ENCODE assay signal across 1 cellular context in the genomic region with DNA sequence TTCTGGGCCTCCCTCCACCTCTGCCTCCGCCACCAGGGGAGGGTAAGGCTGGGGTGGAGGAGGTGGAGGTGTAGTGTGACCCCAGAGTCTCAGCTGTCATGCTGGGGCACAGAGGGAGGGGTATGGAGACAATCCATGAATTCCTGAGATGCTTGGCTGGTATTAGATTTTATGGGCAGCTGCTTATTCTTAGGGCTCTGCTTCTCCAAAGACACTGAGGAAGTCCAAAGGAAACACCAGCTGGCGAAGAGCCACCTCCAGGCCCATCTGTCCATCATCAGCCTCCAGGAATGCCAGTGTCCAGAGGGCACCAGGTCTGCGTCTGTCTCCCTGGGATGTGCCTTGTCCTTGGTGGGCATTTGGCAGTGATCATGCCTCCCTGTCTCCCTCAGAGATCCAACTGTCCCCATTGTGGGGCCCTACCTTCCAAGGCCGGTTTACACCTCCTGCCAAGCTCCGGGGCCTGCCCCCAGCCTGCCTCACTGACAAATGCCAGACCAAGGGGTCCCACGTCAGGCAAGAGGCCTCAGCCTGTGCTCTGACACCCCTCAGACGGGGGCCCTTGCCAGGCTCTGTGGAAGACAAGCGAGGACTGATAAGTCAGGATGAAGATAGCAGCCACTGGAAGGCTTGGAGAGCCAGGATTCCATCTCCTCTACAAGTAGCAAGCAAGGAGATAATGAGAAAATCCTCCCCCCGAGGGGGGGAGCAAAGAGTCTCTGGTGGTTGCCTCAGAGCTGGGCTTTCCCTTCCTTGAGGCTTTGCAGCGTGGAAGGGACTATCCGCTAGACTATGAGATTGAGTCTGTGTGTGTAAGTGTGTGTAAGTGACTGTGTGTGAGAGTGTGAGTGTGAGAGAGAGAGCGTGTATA.
A peak's percentile ranks its signal among the peaks of the same experiment; 100 is the strongest.
TF ChIP-seq lines count a peak whose summit lies in the region.

No MANE protein-coding gene starts in this region.

TF ChIP-seq in GM12878, 131 proteins besides CTCF, POLR2A, EP300 and RAD21:
- TF ChIP-seq STAT3 (IDR thresholded peaks at IDR 0.05; ENCODE audit: low read depth, low read length), result no peak
- no peak for TF ChIP-seq PBX3 (IDR thresholded peaks at IDR 0.05; ENCODE audit: insufficient replicate concordance, low read depth, low read length)
- no peak for TF ChIP-seq ETV6 (conservative IDR thresholded peaks at IDR 0.05 in 1 of 2, IDR thresholded peaks at IDR 0.05 in 1 of 2; ENCODE audit: borderline replicate concordance in 1 of 2, low read depth in 1 of 2)
- TF ChIP-seq, protein P1, sequence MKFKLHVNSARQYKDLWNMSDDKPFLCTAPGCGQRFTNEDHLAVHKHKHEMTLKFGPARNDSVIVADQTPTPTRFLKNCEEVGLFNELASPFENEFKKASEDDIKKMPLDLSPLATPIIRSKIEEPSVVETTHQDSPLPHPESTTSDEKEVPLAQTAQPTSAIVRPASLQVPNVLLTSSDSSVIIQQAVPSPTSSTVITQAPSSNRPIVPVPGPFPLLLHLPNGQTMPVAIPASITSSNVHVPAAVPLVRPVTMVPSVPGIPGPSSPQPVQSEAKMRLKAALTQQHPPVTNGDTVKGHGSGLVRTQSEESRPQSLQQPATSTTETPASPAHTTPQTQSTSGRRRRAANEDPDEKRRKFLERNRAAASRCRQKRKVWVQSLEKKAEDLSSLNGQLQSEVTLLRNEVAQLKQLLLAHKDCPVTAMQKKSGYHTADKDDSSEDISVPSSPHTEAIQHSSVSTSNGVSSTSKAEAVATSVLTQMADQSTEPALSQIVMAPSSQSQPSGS (IDR thresholded peaks at IDR 0.05; ENCODE audit: low read length), result no peak
- TF ChIP-seq MEF2B (IDR thresholded peaks at IDR 0.05; ENCODE audit: partially characterized antibody, poor library complexity, severe bottlenecking), result peak; percentile 48
- TF ChIP-seq NBN (IDR thresholded peaks at IDR 0.05), result peak; percentile 86
- no peak for TF ChIP-seq SMARCA5 (IDR thresholded peaks at IDR 0.05)
- TF ChIP-seq BRCA1 (IDR thresholded peaks at IDR 0.05; ENCODE audit: low read depth, low read length), result no peak
- no peak for TF ChIP-seq TAF1 (IDR thresholded peaks at IDR 0.05; ENCODE audit: borderline replicate concordance, low read depth, low read length)
- no peak for TF ChIP-seq MYC (IDR thresholded peaks at IDR 0.05; ENCODE audit: insufficient read depth, insufficient read length, insufficient replicate concordance, low read length, severe bottlenecking)
- no peak for TF ChIP-seq IRF3 (IDR thresholded peaks at IDR 0.05)
- TF ChIP-seq, protein P2, sequence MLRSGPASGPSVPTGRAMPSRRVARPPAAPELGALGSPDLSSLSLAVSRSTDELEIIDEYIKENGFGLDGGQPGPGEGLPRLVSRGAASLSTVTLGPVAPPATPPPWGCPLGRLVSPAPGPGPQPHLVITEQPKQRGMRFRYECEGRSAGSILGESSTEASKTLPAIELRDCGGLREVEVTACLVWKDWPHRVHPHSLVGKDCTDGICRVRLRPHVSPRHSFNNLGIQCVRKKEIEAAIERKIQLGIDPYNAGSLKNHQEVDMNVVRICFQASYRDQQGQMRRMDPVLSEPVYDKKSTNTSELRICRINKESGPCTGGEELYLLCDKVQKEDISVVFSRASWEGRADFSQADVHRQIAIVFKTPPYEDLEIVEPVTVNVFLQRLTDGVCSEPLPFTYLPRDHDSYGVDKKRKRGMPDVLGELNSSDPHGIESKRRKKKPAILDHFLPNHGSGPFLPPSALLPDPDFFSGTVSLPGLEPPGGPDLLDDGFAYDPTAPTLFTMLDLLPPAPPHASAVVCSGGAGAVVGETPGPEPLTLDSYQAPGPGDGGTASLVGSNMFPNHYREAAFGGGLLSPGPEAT (IDR thresholded peaks at IDR 0.05; ENCODE audit: low read depth), result peak; percentile 77; the same call in 1 of the 2 replicates
- no peak for TF ChIP-seq ZNF274 (IDR thresholded peaks at IDR 0.05; ENCODE audit: insufficient read depth, insufficient read length)
- no peak for TF ChIP-seq EED (IDR thresholded peaks at IDR 0.05; ENCODE audit: low read depth)
- no peak for TF ChIP-seq NR2C2 (IDR thresholded peaks at IDR 0.05; ENCODE audit: borderline replicate concordance, control insufficient read depth, insufficient read length, low read depth)
- TF ChIP-seq ZNF622 (IDR thresholded peaks at IDR 0.05), result no peak
- TF ChIP-seq POU2F2 (IDR thresholded peaks at IDR 0.05; ENCODE audit: borderline replicate concordance, low read depth, low read length), result no peak
- peak; percentile 9 to 32; a peak in 2 of 4 replicates for TF ChIP-seq IKZF2 (IDR thresholded peaks at IDR 0.05)
- TF ChIP-seq MTA2 (IDR thresholded peaks at IDR 0.05; ENCODE audit: low read depth), result peak; percentile 52; the same call in 1 of the 2 replicates
- no peak for TF ChIP-seq CBX5 (IDR thresholded peaks at IDR 0.05; ENCODE audit: low read depth)
- no peak for TF ChIP-seq HDGF (IDR thresholded peaks at IDR 0.05)
- no peak for TF ChIP-seq ASH2L (IDR thresholded peaks at IDR 0.05; ENCODE audit: borderline replicate concordance, low read depth)
- no peak for TF ChIP-seq NFYA (IDR thresholded peaks at IDR 0.05; ENCODE audit: borderline replicate concordance, low read depth, low read length)
- TF ChIP-seq, protein P3, sequence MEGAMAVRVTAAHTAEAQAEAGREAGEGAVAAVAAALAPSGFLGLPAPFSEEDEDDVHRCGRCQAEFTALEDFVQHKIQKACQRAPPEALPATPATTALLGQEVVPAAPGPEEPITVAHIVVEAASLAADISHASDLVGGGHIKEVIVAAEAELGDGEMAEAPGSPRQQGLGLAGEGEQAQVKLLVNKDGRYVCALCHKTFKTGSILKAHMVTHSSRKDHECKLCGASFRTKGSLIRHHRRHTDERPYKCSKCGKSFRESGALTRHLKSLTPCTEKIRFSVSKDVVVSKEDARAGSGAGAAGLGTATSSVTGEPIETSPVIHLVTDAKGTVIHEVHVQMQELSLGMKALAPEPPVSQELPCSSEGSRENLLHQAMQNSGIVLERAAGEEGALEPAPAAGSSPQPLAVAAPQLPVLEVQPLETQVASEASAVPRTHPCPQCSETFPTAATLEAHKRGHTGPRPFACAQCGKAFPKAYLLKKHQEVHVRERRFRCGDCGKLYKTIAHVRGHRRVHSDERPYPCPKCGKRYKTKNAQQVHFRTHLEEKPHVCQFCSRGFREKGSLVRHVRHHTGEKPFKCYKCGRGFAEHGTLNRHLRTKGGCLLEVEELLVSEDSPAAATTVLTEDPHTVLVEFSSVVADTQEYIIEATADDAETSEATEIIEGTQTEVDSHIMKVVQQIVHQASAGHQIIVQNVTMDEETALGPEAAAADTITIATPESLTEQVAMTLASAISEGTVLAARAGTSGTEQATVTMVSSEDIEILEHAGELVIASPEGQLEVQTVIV (IDR thresholded peaks at IDR 0.05; ENCODE audit: borderline replicate concordance, partially characterized antibody), result no peak
- no peak for TF ChIP-seq GABPA (IDR thresholded peaks at IDR 0.05; ENCODE audit: low read depth)
- TF ChIP-seq, protein P4, sequence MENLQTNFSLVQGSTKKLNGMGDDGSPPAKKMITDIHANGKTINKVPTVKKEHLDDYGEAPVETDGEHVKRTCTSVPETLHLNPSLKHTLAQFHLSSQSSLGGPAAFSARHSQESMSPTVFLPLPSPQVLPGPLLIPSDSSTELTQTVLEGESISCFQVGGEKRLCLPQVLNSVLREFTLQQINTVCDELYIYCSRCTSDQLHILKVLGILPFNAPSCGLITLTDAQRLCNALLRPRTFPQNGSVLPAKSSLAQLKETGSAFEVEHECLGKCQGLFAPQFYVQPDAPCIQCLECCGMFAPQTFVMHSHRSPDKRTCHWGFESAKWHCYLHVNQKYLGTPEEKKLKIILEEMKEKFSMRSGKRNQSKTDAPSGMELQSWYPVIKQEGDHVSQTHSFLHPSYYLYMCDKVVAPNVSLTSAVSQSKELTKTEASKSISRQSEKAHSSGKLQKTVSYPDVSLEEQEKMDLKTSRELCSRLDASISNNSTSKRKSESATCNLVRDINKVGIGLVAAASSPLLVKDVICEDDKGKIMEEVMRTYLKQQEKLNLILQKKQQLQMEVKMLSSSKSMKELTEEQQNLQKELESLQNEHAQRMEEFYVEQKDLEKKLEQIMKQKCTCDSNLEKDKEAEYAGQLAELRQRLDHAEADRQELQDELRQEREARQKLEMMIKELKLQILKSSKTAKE (IDR thresholded peaks at IDR 0.05; ENCODE audit: low read depth, poor library complexity, severe bottlenecking), result no peak
- TF ChIP-seq MAX (IDR thresholded peaks at IDR 0.05; ENCODE audit: low read depth, low read length), result peak; percentile 25; the same call in 1 of the 2 replicates
TF ChIP-seq in GM12878: peak in this region for 6.
